ENCODE assay signal across 1 cellular context in the genomic region with DNA sequence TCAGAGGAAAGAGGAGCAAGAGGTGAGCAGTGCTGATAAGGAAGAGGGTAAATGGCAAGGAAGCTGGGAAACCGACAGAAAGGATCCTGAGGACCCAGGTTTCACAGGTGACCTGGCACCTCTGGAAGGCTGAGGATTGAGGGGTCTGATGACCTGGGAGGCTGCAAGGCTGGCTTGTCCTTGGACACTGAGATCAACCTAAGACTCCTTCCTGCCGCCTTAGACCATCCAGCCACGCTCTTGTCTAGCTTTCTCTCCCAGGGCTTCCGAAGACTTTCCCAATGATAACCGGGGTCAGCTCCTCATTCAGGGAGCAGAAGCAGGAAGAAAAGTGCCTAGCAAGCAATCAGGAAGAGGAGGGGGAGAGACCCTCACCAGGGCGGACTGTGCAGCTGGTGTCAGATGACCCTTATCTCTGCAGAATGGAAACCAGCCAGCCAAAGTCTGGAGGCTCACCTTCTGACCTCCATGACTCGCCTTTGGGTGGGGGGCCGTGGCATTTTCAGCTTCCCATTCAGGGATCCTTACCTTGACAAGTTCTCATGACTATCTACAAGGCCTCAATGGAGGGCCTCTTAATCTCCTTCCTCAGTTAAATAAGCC.
TF ChIP-seq lines count a peak whose summit lies in the region.

No MANE protein-coding gene starts in this region.

TF ChIP-seq in K562, 482 proteins besides CTCF, POLR2A, EP300 and RAD21 (continued from another document and continues in another):
- TF ChIP-seq CBFB (CRISPR knock-in tag; IDR thresholded peaks at IDR 0.05) (no peak), ARNT (IDR thresholded peaks at IDR 0.05) (0 out of 4 replicates have a peak, but pooled peaks of 1 of the 2 experiments have one; percentile 40), SOX6 (IDR thresholded peaks at IDR 0.05) (peak; percentile 73), ZFX (CRISPR knock-in tag; IDR thresholded peaks at IDR 0.05) (peak; percentile 43; the same call in 1 of the 2 replicates), NR2C1 (IDR thresholded peaks at IDR 0.05) (no peak), NR2C1 (tag; IDR thresholded peaks at IDR 0.05) (peak; percentile 41; the same call in 1 of the 2 replicates), TRIM24 (IDR thresholded peaks at IDR 0.05) (peak; percentile 54 to 75; a peak in 2 of 4 replicates), SMARCC2 (IDR thresholded peaks at IDR 0.05; ENCODE audit: low read depth) (peak; percentile 51; the same call in 1 of the 2 replicates), CC2D1A (IDR thresholded peaks at IDR 0.05) (no peak), GTF2A2 (tag; IDR thresholded peaks at IDR 0.05) (no peak), POLR2G (IDR thresholded peaks at IDR 0.05; ENCODE audit: low read depth, low read length) (no peak), CXXC5 (CRISPR knock-in tag; IDR thresholded peaks at IDR 0.05) (peak; percentile 74), TBP (optimal IDR thresholded peaks at IDR 0.05; ENCODE audit: low read depth, low read length) (no peak), SPI1 (IDR thresholded peaks at IDR 0.05; ENCODE audit: borderline replicate concordance, low read depth, low read length) (no peak), TAL1 (IDR thresholded peaks at IDR 0.05) (peak; percentile 89), EHMT2 (IDR thresholded peaks at IDR 0.05) (peak; percentile 47; the same call in 1 of the 2 replicates), SIX5 (IDR thresholded peaks at IDR 0.05; ENCODE audit: borderline replicate concordance in 1 of 2, insufficient read depth in 1 of 2, low read depth in 1 of 2, low read length in 2 of 2) (no peak), NFE2 (IDR thresholded peaks at IDR 0.05; ENCODE audit: low read depth) (peak; percentile 39; the same call in 1 of the 2 replicates), NFYB (IDR thresholded peaks at IDR 0.05; ENCODE audit: extremely low read depth, insufficient read length) (no peak), HOXB6 (CRISPR knock-in tag; IDR thresholded peaks at IDR 0.05; ENCODE audit: borderline replicate concordance) (no peak), NONO (IDR thresholded peaks at IDR 0.05; ENCODE audit: low read depth in 2 of 2, low read length in 1 of 2) (0 out of 4 replicates have a peak, but pooled peaks of 1 of the 2 experiments have one; percentile 30), BHLHE40 (IDR thresholded peaks at IDR 0.05; ENCODE audit: low read length) (peak; percentile 4; the same call in 1 of the 2 replicates), EP400 (IDR thresholded peaks at IDR 0.05) (no peak), XRCC3 (IDR thresholded peaks at IDR 0.05) (no peak), DPF2 (IDR thresholded peaks at IDR 0.05) (peak; percentile 93), SMC3 (conservative IDR thresholded peaks at IDR 0.05; ENCODE audit: insufficient read depth, low read depth, low read length) (no peak), ZFP30 (CRISPR knock-in tag; IDR thresholded peaks at IDR 0.05; ENCODE audit: borderline replicate concordance) (no peak), SMARCE1 (IDR thresholded peaks at IDR 0.05) (peak; percentile 72; the same call in 1 of the 2 replicates), JUNB (CRISPR knock-in tag; conservative IDR thresholded peaks at IDR 0.05) (no peak), MYNN (IDR thresholded peaks at IDR 0.05) (peak; percentile 48; the same call in 1 of the 2 replicates), MYNN (CRISPR knock-in tag; IDR thresholded peaks at IDR 0.05) (no peak)
- TF ChIP-seq, protein P1, sequence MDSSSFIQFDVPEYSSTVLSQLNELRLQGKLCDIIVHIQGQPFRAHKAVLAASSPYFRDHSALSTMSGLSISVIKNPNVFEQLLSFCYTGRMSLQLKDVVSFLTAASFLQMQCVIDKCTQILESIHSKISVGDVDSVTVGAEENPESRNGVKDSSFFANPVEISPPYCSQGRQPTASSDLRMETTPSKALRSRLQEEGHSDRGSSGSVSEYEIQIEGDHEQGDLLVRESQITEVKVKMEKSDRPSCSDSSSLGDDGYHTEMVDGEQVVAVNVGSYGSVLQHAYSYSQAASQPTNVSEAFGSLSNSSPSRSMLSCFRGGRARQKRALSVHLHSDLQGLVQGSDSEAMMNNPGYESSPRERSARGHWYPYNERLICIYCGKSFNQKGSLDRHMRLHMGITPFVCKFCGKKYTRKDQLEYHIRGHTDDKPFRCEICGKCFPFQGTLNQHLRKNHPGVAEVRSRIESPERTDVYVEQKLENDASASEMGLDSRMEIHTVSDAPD (CRISPR knock-in tag; IDR thresholded peaks at IDR 0.05) = no peak
- TF ChIP-seq, protein P2, sequence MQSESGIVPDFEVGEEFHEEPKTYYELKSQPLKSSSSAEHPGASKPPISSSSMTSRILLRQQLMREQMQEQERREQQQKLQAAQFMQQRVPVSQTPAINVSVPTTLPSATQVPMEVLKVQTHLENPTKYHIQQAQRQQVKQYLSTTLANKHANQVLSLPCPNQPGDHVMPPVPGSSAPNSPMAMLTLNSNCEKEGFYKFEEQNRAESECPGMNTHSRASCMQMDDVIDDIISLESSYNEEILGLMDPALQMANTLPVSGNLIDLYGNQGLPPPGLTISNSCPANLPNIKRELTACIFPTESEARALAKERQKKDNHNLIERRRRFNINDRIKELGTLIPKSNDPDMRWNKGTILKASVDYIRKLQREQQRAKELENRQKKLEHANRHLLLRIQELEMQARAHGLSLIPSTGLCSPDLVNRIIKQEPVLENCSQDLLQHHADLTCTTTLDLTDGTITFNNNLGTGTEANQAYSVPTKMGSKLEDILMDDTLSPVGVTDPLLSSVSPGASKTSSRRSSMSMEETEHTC (IDR thresholded peaks at IDR 0.05) = peak; percentile 86
- TF ChIP-seq, protein P3, sequence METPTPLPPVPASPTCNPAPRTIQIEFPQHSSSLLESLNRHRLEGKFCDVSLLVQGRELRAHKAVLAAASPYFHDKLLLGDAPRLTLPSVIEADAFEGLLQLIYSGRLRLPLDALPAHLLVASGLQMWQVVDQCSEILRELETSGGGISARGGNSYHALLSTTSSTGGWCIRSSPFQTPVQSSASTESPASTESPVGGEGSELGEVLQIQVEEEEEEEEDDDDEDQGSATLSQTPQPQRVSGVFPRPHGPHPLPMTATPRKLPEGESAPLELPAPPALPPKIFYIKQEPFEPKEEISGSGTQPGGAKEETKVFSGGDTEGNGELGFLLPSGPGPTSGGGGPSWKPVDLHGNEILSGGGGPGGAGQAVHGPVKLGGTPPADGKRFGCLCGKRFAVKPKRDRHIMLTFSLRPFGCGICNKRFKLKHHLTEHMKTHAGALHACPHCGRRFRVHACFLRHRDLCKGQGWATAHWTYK (CRISPR knock-in tag; IDR thresholded peaks at IDR 0.05) = no peak
- TF ChIP-seq, protein P4, sequence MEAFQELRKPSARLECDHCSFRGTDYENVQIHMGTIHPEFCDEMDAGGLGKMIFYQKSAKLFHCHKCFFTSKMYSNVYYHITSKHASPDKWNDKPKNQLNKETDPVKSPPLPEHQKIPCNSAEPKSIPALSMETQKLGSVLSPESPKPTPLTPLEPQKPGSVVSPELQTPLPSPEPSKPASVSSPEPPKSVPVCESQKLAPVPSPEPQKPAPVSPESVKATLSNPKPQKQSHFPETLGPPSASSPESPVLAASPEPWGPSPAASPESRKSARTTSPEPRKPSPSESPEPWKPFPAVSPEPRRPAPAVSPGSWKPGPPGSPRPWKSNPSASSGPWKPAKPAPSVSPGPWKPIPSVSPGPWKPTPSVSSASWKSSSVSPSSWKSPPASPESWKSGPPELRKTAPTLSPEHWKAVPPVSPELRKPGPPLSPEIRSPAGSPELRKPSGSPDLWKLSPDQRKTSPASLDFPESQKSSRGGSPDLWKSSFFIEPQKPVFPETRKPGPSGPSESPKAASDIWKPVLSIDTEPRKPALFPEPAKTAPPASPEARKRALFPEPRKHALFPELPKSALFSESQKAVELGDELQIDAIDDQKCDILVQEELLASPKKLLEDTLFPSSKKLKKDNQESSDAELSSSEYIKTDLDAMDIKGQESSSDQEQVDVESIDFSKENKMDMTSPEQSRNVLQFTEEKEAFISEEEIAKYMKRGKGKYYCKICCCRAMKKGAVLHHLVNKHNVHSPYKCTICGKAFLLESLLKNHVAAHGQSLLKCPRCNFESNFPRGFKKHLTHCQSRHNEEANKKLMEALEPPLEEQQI (IDR thresholded peaks at IDR 0.05) = no peak
- TF ChIP-seq, protein P5, sequence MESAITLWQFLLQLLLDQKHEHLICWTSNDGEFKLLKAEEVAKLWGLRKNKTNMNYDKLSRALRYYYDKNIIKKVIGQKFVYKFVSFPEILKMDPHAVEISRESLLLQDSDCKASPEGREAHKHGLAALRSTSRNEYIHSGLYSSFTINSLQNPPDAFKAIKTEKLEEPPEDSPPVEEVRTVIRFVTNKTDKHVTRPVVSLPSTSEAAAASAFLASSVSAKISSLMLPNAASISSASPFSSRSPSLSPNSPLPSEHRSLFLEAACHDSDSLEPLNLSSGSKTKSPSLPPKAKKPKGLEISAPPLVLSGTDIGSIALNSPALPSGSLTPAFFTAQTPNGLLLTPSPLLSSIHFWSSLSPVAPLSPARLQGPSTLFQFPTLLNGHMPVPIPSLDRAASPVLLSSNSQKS (CRISPR knock-in tag; IDR thresholded peaks at IDR 0.05) = no peak
- TF ChIP-seq, protein P6, sequence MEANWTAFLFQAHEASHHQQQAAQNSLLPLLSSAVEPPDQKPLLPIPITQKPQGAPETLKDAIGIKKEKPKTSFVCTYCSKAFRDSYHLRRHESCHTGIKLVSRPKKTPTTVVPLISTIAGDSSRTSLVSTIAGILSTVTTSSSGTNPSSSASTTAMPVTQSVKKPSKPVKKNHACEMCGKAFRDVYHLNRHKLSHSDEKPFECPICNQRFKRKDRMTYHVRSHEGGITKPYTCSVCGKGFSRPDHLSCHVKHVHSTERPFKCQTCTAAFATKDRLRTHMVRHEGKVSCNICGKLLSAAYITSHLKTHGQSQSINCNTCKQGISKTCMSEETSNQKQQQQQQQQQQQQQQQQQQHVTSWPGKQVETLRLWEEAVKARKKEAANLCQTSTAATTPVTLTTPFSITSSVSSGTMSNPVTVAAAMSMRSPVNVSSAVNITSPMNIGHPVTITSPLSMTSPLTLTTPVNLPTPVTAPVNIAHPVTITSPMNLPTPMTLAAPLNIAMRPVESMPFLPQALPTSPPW (CRISPR knock-in tag; IDR thresholded peaks at IDR 0.05) = peak; percentile 71
- TF ChIP-seq, protein P7, sequence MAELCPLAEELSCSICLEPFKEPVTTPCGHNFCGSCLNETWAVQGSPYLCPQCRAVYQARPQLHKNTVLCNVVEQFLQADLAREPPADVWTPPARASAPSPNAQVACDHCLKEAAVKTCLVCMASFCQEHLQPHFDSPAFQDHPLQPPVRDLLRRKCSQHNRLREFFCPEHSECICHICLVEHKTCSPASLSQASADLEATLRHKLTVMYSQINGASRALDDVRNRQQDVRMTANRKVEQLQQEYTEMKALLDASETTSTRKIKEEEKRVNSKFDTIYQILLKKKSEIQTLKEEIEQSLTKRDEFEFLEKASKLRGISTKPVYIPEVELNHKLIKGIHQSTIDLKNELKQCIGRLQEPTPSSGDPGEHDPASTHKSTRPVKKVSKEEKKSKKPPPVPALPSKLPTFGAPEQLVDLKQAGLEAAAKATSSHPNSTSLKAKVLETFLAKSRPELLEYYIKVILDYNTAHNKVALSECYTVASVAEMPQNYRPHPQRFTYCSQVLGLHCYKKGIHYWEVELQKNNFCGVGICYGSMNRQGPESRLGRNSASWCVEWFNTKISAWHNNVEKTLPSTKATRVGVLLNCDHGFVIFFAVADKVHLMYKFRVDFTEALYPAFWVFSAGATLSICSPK (IDR thresholded peaks at IDR 0.05; ENCODE audit: borderline replicate concordance) = no peak
- TF ChIP-seq, protein P8, sequence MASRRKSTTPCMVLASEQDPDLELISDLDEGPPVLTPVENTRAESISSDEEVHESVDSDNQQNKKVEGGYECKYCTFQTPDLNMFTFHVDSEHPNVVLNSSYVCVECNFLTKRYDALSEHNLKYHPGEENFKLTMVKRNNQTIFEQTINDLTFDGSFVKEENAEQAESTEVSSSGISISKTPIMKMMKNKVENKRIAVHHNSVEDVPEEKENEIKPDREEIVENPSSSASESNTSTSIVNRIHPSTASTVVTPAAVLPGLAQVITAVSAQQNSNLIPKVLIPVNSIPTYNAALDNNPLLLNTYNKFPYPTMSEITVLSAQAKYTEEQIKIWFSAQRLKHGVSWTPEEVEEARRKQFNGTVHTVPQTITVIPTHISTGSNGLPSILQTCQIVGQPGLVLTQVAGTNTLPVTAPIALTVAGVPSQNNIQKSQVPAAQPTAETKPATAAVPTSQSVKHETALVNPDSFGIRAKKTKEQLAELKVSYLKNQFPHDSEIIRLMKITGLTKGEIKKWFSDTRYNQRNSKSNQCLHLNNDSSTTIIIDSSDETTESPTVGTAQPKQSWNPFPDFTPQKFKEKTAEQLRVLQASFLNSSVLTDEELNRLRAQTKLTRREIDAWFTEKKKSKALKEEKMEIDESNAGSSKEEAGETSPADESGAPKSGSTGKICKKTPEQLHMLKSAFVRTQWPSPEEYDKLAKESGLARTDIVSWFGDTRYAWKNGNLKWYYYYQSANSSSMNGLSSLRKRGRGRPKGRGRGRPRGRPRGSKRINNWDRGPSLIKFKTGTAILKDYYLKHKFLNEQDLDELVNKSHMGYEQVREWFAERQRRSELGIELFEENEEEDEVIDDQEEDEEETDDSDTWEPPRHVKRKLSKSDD (conservative IDR thresholded peaks at IDR 0.05; ENCODE audit: low read length) = no peak
